15 cellular contexts compared by ENCODE assay signal in the genomic region with DNA sequence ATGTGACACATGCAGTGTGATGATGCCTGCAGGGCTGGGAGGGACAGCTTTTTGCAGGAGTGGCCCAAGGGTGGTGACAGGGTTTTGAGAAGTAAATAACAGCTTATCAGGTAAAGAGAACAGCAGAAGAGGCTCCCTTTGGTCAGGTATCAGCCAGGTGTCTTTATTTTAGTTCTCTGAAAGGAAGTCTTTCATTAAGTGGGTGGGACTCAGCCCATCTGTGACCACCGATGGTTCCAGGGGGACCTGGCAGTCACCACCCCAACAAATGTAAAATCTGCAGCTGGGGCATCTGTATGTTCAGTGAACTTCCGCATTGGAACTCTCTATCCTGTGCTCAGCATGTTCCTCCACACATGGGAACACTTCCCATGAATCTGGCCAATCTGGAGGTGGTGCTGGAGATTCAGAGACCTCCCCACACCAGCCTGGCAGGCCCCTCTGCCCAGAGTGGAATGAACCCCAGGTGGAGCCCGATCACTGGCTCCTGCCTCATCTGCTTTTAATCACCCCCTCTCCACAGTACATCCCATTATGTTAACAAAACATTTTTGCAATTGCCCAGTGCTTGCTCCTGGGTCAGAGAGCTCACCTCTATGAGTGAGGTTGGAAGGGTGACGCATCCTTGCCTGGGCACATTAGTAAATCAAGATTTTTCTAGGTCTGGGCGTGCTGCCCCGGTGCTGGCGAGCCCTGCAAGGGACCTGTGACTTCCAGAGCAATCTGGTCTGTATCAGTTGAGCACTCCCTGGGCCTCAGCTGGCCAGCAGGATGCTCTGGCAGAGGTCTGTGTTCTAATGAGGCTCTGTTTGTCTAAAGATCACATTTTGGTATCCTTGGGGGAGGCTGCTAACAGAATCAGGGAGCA.
"Had no signal": no experiment of that assay in that cellular context is flagged by ENCODE, and none has a peak within 500 bp of the region (broad histone marks: within the 10 kb centered on the region; RNA-seq: fewer than 3 reads in every experiment).

No MANE protein-coding gene starts in this region.

- H3K4me3 Mint-ChIP-seq: activated CD4-positive, alpha-beta T cell treated with anti-CD3 and anti-CD28 coated beads for 36 hours; activated CD8-positive, alpha-beta T cell treated with anti-CD3 and anti-CD28 coated beads for 36 hours; activated T-helper 1 cell treated with anti-CD3 and anti-CD28 coated beads, Interleukin-12 subunit alpha, Interleukin-12 subunit beta, Interleukin-2, Interleukin-4 antibody, amounts not matched to agents 30 ng/mL and 10 ng/mL and 1 ng/mL, durations not matched to agents 14 hours and 24 hours and 36 hours; immature natural killer cell; nephron; stimulated activated naive CD8-positive, alpha-beta T cell treated with anti-CD3 and anti-CD28 coated beads, Interleukin-15, Interleukin-2, amounts not matched to agents 100 ng/mL and 50 ng/mL, for 24 hours had no signal

- ATAC-seq: activated CD4-positive, alpha-beta T cell treated with anti-CD3 and anti-CD28 coated beads for 36 hours; activated CD8-positive, alpha-beta T cell treated with anti-CD3 and anti-CD28 coated beads for 36 hours; psoas muscle had no signal

- DNase-seq: activated CD4-positive, alpha-beta T cell treated with anti-CD3 and anti-CD28 coated beads for 36 hours; activated CD8-positive, alpha-beta T cell treated with anti-CD3 and anti-CD28 coated beads for 36 hours; activated naive CD4-positive, alpha-beta T cell treated with Interleukin-2 at 50 U/mL for 16 hours; glutamatergic neuron; immature natural killer cell; mammary epithelial cell; psoas muscle; stimulated activated CD4-positive, alpha-beta T cell treated with anti-CD3 and anti-CD28 coated beads, Interleukin-2, amount 100 ng/mL, for 48 hours; T-helper 1 cell; testis; WERI-Rb-1 had no signal

- H3K27me3 Mint-ChIP-seq: activated CD8-positive, alpha-beta T cell treated with anti-CD3 and anti-CD28 coated beads for 36 hours; stimulated activated naive CD8-positive, alpha-beta T cell treated with anti-CD3 and anti-CD28 coated beads, Interleukin-15, Interleukin-2, amounts not matched to agents 100 ng/mL and 50 ng/mL, for 24 hours had no signal

- H3K36me3 Mint-ChIP-seq: immature natural killer cell had no signal

- H3K27me3 ChIP-seq: cardiac muscle cell, testis had no signal

- H3K4me3 ChIP-seq: cardiac muscle cell, psoas muscle, testis had no signal

- H3K4me1 ChIP-seq: psoas muscle, testis had no signal

- H3K27ac Mint-ChIP-seq: activated CD4-positive, alpha-beta T cell treated with anti-CD3 and anti-CD28 coated beads for 36 hours; activated CD8-positive, alpha-beta T cell treated with anti-CD3 and anti-CD28 coated beads for 36 hours; activated T-helper 1 cell treated with anti-CD3 and anti-CD28 coated beads, Interleukin-12 subunit alpha, Interleukin-12 subunit beta, Interleukin-2, Interleukin-4 antibody, amounts not matched to agents 30 ng/mL and 10 ng/mL and 1 ng/mL, durations not matched to agents 14 hours and 24 hours and 36 hours; immature natural killer cell; nephron; stimulated activated naive CD8-positive, alpha-beta T cell treated with anti-CD3 and anti-CD28 coated beads, Interleukin-15, Interleukin-2, amounts not matched to agents 100 ng/mL and 50 ng/mL, for 24 hours had no signal

- H3K4me1 Mint-ChIP-seq: immature natural killer cell, nephron had no signal

- H3K9me3 ChIP-seq: testis had no signal

- H3K36me3 ChIP-seq: cardiac muscle cell, WERI-Rb-1 had no signal

- H3K27ac ChIP-seq: cardiac muscle cell, psoas muscle, testis, WERI-Rb-1 had no signal
